Comparison of ENCODE assay signal across 1 cellular context in the genomic region with DNA sequence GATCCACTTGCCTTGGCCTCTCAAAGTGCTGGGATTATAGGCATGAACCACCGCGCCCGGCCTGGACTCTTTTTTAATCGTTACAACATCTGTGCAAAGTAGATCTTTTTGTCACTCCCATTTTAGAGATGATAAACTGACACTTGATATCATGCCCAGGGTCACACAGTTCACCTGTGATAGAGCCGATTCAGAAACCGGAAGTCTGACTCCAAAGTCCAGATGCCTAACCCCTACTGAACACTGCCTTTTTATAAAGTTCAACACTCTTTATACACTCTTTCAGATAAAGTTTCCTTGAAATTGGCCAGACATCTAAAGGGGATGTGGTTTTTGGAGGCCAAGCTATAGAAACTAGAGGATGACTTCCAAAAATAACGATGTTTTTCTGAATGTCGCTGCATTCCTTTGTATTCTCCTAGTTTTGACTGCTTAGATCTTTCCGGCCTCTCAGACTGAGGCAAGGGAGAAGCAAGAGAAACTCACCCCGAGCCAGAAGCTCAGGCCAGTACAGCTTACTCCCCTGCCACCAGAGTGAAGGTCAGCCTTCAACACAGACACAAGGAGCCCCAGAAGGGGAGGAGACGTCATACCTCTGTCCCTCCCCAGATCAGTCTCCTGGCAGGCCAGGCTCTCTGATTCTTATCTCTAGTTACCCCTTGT.
TF ChIP-seq lines count a peak whose summit lies in the region.

No MANE protein-coding gene starts in this region.

TF ChIP-seq in liver, 16 proteins besides CTCF, POLR2A, EP300 and RAD21 (continued from another document):
- TF ChIP-seq, protein P1, sequence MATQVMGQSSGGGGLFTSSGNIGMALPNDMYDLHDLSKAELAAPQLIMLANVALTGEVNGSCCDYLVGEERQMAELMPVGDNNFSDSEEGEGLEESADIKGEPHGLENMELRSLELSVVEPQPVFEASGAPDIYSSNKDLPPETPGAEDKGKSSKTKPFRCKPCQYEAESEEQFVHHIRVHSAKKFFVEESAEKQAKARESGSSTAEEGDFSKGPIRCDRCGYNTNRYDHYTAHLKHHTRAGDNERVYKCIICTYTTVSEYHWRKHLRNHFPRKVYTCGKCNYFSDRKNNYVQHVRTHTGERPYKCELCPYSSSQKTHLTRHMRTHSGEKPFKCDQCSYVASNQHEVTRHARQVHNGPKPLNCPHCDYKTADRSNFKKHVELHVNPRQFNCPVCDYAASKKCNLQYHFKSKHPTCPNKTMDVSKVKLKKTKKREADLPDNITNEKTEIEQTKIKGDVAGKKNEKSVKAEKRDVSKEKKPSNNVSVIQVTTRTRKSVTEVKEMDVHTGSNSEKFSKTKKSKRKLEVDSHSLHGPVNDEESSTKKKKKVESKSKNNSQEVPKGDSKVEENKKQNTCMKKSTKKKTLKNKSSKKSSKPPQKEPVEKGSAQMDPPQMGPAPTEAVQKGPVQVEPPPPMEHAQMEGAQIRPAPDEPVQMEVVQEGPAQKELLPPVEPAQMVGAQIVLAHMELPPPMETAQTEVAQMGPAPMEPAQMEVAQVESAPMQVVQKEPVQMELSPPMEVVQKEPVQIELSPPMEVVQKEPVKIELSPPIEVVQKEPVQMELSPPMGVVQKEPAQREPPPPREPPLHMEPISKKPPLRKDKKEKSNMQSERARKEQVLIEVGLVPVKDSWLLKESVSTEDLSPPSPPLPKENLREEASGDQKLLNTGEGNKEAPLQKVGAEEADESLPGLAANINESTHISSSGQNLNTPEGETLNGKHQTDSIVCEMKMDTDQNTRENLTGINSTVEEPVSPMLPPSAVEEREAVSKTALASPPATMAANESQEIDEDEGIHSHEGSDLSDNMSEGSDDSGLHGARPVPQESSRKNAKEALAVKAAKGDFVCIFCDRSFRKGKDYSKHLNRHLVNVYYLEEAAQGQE (IDR thresholded peaks at IDR 0.05): no peak
- TF ChIP-seq JUND (IDR thresholded peaks at IDR 0.05): peak in 1 of 2 donors; percentile 63
- no peak for TF ChIP-seq FOXA1 (IDR thresholded peaks at IDR 0.05)
- peak; percentile 93 for TF ChIP-seq SP1 (IDR thresholded peaks at IDR 0.05)
- peak; percentile 90 for TF ChIP-seq HNF4G (IDR thresholded peaks at IDR 0.05)
- peak; percentile 91 for TF ChIP-seq NR2F2 (IDR thresholded peaks at IDR 0.05)
